In the genomic region with DNA sequence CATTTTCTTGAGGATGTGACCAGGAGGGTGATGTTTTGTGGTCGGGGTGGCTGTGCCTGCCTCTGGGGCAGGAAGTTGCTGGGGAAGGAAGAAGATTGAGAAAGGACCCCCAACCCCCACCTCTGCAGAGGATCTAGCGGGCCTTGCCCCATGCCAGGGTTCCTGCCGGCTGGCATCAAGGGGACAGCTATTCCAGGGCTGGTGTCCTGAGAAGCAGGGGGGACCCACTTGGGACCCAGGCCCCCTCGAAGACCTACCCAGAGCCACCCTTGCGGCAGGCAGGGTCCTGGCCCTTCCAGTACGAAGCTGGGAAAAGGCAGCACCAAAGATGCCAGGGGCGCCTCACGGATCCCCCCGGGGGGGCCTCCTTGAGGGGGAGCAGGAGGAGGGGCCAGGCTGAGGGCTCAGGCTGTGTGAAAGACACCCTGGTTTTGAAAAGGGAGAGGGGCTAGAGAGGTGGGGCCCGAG, we compare ENCODE assay signal across 1 cellular context.
TF ChIP-seq lines count a peak whose summit lies in the region.

No MANE protein-coding gene starts in this region.

TF ChIP-seq in liver, 16 proteins besides CTCF, POLR2A, EP300 and RAD21 (continued from another document):
- TF ChIP-seq, protein P1, sequence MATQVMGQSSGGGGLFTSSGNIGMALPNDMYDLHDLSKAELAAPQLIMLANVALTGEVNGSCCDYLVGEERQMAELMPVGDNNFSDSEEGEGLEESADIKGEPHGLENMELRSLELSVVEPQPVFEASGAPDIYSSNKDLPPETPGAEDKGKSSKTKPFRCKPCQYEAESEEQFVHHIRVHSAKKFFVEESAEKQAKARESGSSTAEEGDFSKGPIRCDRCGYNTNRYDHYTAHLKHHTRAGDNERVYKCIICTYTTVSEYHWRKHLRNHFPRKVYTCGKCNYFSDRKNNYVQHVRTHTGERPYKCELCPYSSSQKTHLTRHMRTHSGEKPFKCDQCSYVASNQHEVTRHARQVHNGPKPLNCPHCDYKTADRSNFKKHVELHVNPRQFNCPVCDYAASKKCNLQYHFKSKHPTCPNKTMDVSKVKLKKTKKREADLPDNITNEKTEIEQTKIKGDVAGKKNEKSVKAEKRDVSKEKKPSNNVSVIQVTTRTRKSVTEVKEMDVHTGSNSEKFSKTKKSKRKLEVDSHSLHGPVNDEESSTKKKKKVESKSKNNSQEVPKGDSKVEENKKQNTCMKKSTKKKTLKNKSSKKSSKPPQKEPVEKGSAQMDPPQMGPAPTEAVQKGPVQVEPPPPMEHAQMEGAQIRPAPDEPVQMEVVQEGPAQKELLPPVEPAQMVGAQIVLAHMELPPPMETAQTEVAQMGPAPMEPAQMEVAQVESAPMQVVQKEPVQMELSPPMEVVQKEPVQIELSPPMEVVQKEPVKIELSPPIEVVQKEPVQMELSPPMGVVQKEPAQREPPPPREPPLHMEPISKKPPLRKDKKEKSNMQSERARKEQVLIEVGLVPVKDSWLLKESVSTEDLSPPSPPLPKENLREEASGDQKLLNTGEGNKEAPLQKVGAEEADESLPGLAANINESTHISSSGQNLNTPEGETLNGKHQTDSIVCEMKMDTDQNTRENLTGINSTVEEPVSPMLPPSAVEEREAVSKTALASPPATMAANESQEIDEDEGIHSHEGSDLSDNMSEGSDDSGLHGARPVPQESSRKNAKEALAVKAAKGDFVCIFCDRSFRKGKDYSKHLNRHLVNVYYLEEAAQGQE (IDR thresholded peaks at IDR 0.05), result no peak
- TF ChIP-seq, protein P2, sequence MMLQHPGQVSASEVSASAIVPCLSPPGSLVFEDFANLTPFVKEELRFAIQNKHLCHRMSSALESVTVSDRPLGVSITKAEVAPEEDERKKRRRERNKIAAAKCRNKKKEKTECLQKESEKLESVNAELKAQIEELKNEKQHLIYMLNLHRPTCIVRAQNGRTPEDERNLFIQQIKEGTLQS (IDR thresholded peaks at IDR 0.05), result no peak
- TF ChIP-seq FOXA1 (IDR thresholded peaks at IDR 0.05), result no peak
